ENCODE assay signal across 9 cellular contexts in the genomic region with DNA sequence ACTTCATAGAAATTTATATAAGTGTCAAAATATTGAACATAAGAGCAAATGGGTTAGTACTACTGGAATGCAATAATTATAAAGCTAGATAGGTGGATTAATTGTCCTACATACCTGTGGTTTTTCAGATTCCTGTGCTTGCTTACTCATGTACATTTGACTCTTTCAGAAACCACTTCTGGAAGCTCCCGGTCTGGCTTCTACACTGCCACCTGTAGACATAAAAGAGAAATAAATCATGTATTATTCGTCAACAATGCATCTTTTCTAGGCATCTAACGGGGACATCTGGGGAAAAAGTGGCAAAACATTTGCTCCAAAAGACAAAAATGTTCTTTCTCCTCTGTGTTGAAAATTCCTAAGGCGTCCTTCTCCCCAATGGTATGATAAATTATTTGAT.
A peak's percentile ranks its signal among the peaks of the same experiment; 100 is the strongest.
DNase-seq lines count a peak whose midpoint lies in the region; ATAC-seq and TF ChIP-seq lines count a peak whose summit lies in the region.
"Had no signal": no experiment of that assay in that cellular context is flagged by ENCODE, and none has a peak within 500 bp of the region (broad histone marks: within the 10 kb centered on the region; RNA-seq: fewer than 3 reads in every experiment).

No MANE protein-coding gene starts in this region.

- no peaks in the 10 kb centered on the region for H4K20me1 ChIP-seq in hepatocyte (ENCODE audit: insufficient read depth, poor library complexity, severe bottlenecking)

- peak overlapping the region; percentile 95 for H3K27ac Mint-ChIP-seq in activated T-helper 2 cell treated with anti-CD3 and anti-CD28 coated beads, Interferon-gamma antibody, Interleukin-2, Interleukin-4, amounts not matched to agents 10 μg/mL and 5 μg/mL and 100 μg/mL, durations not matched to agents 14 hours and 24 hours and 36 hours
- H3K27ac Mint-ChIP-seq in stimulated activated naive CD8-positive, alpha-beta T cell treated with anti-CD3 and anti-CD28 coated beads, Interleukin-15, amount 100 ng/mL, for 72 hours: peak overlapping the region; percentile 93 to 97

- ATAC-seq in right cardiac atrium (no peak), Right ventricle myocardium inferior (no peak), GM21576 (IDR thresholded peaks at IDR 0.05; ENCODE audit: unreplicated experiment) (no peak), HG02938 (IDR thresholded peaks at IDR 0.05; ENCODE audit: unreplicated experiment) (no peak)
- ATAC-seq in stimulated activated naive CD8-positive, alpha-beta T cell treated with anti-CD3 and anti-CD28 coated beads, Interleukin-15, amount 100 ng/mL, for 72 hours: peak; percentile 22

- H3K4me2 ChIP-seq in hepatocyte: peak overlapping the region; percentile 71

- H3K27ac ChIP-seq in right cardiac atrium (ENCODE audit: low read length) (no peak overlapping the region), hepatocyte (peak overlapping the region; percentile 76)
- H3K27ac ChIP-seq: neutrophil had no signal

- 3% methylated on average over 4 of the region's 4 CpGs for WGBS in right cardiac atrium
- 15% methylated on average over 4 of the region's 4 CpGs for WGBS in hepatocyte (ENCODE audit: low lambda C conversion rate, missing lambda C conversion rate)

- H3K27me3 ChIP-seq in right cardiac atrium (ENCODE audit: control insufficient read depth, insufficient read depth) (no peaks in the 10 kb centered on the region), hepatocyte (no peaks in the 10 kb centered on the region)

- H3K4me3 Mint-ChIP-seq in activated T-helper 2 cell treated with anti-CD3 and anti-CD28 coated beads, Interferon-gamma antibody, Interleukin-2, Interleukin-4, amounts not matched to agents 10 μg/mL and 5 μg/mL and 100 μg/mL, durations not matched to agents 14 hours and 24 hours and 36 hours (ENCODE audit: low read depth): peak overlapping the region; percentile 99
- H3K4me3 Mint-ChIP-seq in stimulated activated naive CD8-positive, alpha-beta T cell treated with anti-CD3 and anti-CD28 coated beads, Interleukin-15, amount 100 ng/mL, for 72 hours: peak overlapping the region; percentile 97

- DNase-seq in right cardiac atrium (no peak), Right ventricle myocardium inferior (ENCODE audit: missing footprints) (no peak), NCI-H2081 (lab: John Stamatoyannopoulos, UW) (peak; percentile 13 to 55), hepatocyte (ENCODE audit: low spot score) (peak; percentile 50)
- DNase-seq in activated T-helper 2 cell treated with anti-CD3 and anti-CD28 coated beads, Interferon-gamma antibody, Interleukin-2, Interleukin-4, amounts not matched to agents 10 μg/mL and 5 μg/mL and 100 μg/mL, durations not matched to agents 14 hours and 24 hours and 36 hours (ENCODE audit: low spot score): no peak
- peak; percentile 4 to 12 for DNase-seq in stimulated activated naive CD8-positive, alpha-beta T cell treated with anti-CD3 and anti-CD28 coated beads, Interleukin-15, amount 100 ng/mL, for 72 hours

- H3K4me1 Mint-ChIP-seq in activated T-helper 2 cell treated with anti-CD3 and anti-CD28 coated beads, Interferon-gamma antibody, Interleukin-2, Interleukin-4, amounts not matched to agents 10 μg/mL and 5 μg/mL and 100 μg/mL, durations not matched to agents 14 hours and 24 hours and 36 hours (ENCODE audit: low read depth): peaks cover 29% of the 10 kb centered on the region
- peaks cover 12% of the 10 kb centered on the region for H3K4me1 Mint-ChIP-seq in stimulated activated naive CD8-positive, alpha-beta T cell treated with anti-CD3 and anti-CD28 coated beads, Interleukin-15, amount 100 ng/mL, for 72 hours

- H2AFZ ChIP-seq in hepatocyte: peak overlapping the region; percentile 20

- TF ChIP-seq CTCF in hepatocyte (IDR thresholded peaks at IDR 0.05; ENCODE audit: poor library complexity): peak; percentile 38

- no peaks in the 10 kb centered on the region for H3K36me3 ChIP-seq in hepatocyte (replicated peaks; ENCODE audit: insufficient read depth, low read depth)
- H3K36me3 ChIP-seq: neutrophil had no signal

- H3K36me3 Mint-ChIP-seq in activated T-helper 2 cell treated with anti-CD3 and anti-CD28 coated beads, Interferon-gamma antibody, Interleukin-2, Interleukin-4, amounts not matched to agents 10 μg/mL and 5 μg/mL and 100 μg/mL, durations not matched to agents 14 hours and 24 hours and 36 hours (ENCODE audit: low read depth): peaks cover 50% of the 10 kb centered on the region

- H3K4me1 ChIP-seq in right cardiac atrium (ENCODE audit: control insufficient read depth, insufficient read depth, low read length) (no peaks in the 10 kb centered on the region), hepatocyte (ENCODE audit: insufficient read depth) (no peaks in the 10 kb centered on the region)

- H3K27me3 Mint-ChIP-seq in activated T-helper 2 cell treated with anti-CD3 and anti-CD28 coated beads, Interferon-gamma antibody, Interleukin-2, Interleukin-4, amounts not matched to agents 10 μg/mL and 5 μg/mL and 100 μg/mL, durations not matched to agents 14 hours and 24 hours and 36 hours (ENCODE audit: low read depth): no peaks in the 10 kb centered on the region
- H3K27me3 Mint-ChIP-seq in stimulated activated naive CD8-positive, alpha-beta T cell treated with anti-CD3 and anti-CD28 coated beads, Interleukin-15, amount 100 ng/mL, for 72 hours: no peaks in the 10 kb centered on the region

- H3K4me3 ChIP-seq in right cardiac atrium (ENCODE audit: low read length) (peak overlapping the region; percentile 10), hepatocyte (peak overlapping the region; percentile 72)

- H3K9me3 Mint-ChIP-seq in activated T-helper 2 cell treated with anti-CD3 and anti-CD28 coated beads, Interferon-gamma antibody, Interleukin-2, Interleukin-4, amounts not matched to agents 10 μg/mL and 5 μg/mL and 100 μg/mL, durations not matched to agents 14 hours and 24 hours and 36 hours: no peaks in the 10 kb centered on the region
- no peaks in the 10 kb centered on the region for H3K9me3 Mint-ChIP-seq in stimulated activated naive CD8-positive, alpha-beta T cell treated with anti-CD3 and anti-CD28 coated beads, Interleukin-15, amount 100 ng/mL, for 72 hours

- H3K9me3 ChIP-seq in right cardiac atrium (ENCODE audit: control insufficient read depth, low read length) (no peaks in the 10 kb centered on the region), hepatocyte (ENCODE audit: low read depth) (no peaks in the 10 kb centered on the region)
- H3K9me3 ChIP-seq: neutrophil had no signal

- peaks cover 21% of the 10 kb centered on the region for H3K79me2 ChIP-seq in hepatocyte

- intact Hi-C loops in right cardiac atrium (cut with DNase I): loop anchor here in 1 of 4 donors (10.0 kb wide), 1 partner anchor 524 kb away; no protein-coding TSS in a partner anchor
- intact Hi-C loops in Right ventricle myocardium inferior (cut with DNase I): no loop called here
- intact Hi-C loops in activated T-helper 2 cell treated with anti-CD3 and anti-CD28 coated beads, Interferon-gamma antibody, Interleukin-2, Interleukin-4, amounts not matched to agents 10 μg/mL and 5 μg/mL and 100 μg/mL, durations not matched to agents 14 hours and 24 hours and 36 hours (cut with micrococcal nuclease): loop anchor here (1.0 to 10.0 kb wide), 6 partner anchors 25 to 527 kb away; no protein-coding TSS in a partner anchor

- H3K9me2 ChIP-seq in hepatocyte (replicated peaks; ENCODE audit: insufficient read depth): no peaks in the 10 kb centered on the region

Comparison
In these comparisons a context has a peak if more than half of its experiments do, and no peak if none do; other contexts are left out.
1. DNase-seq: peak in NCI-H2081 (2 of 2), hepatocyte (single experiment) and stimulated activated naive CD8-positive, alpha-beta T cell treated with anti-CD3 and anti-CD28 coated beads, Interleukin-15, amount 100 ng/mL, for 72 hours (2 of 2); none in right cardiac atrium (0 of 3), Right ventricle myocardium inferior (single experiment) and activated T-helper 2 cell treated with anti-CD3 and anti-CD28 coated beads, Interferon-gamma antibody, Interleukin-2, Interleukin-4, amounts not matched to agents 10 μg/mL and 5 μg/mL and 100 μg/mL, durations not matched to agents 14 hours and 24 hours and 36 hours (single experiment).